Comparison of ENCODE assay signal across 8 cellular contexts in the genomic region with DNA sequence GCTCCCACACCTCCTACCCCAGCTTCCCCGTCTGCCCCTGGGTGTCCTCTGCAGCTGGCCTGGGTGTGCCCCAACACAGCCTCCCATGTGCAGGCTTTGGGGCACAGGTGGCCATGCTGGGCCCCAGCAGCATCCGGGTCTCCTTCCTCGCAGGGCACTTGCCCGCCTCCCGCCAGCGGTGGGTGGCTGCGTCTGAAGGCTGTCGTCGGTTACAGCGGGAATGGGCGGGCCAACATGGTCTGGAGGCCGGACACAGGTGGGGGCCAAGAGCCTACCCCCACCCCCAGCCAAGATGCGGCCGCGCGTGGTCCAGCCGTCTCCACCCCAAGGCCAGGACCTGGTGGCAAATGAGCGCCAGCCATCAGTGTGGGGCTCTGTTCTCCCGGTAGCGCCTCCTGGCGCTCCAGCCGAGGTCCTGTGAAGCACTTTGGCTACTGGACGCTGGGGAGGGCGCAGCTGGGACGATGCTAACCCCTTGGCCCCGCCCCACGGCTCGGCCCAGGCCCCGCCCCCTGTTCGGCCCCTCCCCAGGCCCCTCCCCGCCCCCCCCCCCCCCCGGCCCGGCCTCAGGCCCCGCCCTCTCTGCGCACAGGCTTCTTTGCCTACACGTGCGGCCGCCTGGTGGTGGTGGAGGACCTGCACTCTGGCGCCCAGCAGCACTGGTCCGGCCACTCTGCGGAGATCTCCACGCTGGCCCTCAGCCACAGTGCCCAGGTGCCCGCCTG. TPM values are rescaled to one million over a fixed set of nuclear protein-coding genes. Genes with fewer than 3 reads are reported as not detected.
DNase-seq lines count a peak whose midpoint lies in the region; ATAC-seq and TF ChIP-seq lines count a peak whose summit lies in the region.

No MANE protein-coding gene starts in this region.

- H3K27ac ChIP-seq in right lobe of liver: peak overlapping the region in 2 of 3 donors; percentile 16 to 49

- peak; percentile 79 to 90 (median 82) for ATAC-seq in right lobe of liver

- TF ChIP-seq POLR2A in right lobe of liver (IDR thresholded peaks at IDR 0.05): peak; percentile 12

- H3K4me3 Mint-ChIP-seq in activated CD4-positive, alpha-beta T cell treated with anti-CD3 and anti-CD28 coated beads, Interleukin-2, amount 10 ng/mL, durations not matched to agents 7 days and 5 days: no peak overlapping the region

- POLR2A ChIA-PET in activated CD4-positive, alpha-beta T cell treated with anti-CD3 and anti-CD28 coated beads, Interleukin-2, amount 10 ng/mL, durations not matched to agents 7 days and 5 days (lab: Charles Lee): no interaction called here

- intact Hi-C loops in right lobe of liver (cut with DNase I): no loop called here

- H3K27me3 Mint-ChIP-seq in activated CD4-positive, alpha-beta T cell treated with anti-CD3 and anti-CD28 coated beads, Interleukin-2, amount 10 ng/mL, durations not matched to agents 7 days and 5 days: no peaks in the 10 kb centered on the region

- H3K36me3 ChIP-seq in H7 (replicated peaks; ENCODE audit: control insufficient read depth, insufficient read depth, low read length) (no peaks in the 10 kb centered on the region), right lobe of liver (no peaks in the 10 kb centered on the region)

- H3K9me3 Mint-ChIP-seq in activated CD4-positive, alpha-beta T cell treated with anti-CD3 and anti-CD28 coated beads, Interleukin-2, amount 10 ng/mL, durations not matched to agents 7 days and 5 days: no peaks in the 10 kb centered on the region

- peaks cover 5% of the 10 kb centered on the region for H3K4me1 Mint-ChIP-seq in activated CD4-positive, alpha-beta T cell treated with anti-CD3 and anti-CD28 coated beads, Interleukin-2, amount 10 ng/mL, durations not matched to agents 7 days and 5 days

- H3K36me3 Mint-ChIP-seq in activated CD4-positive, alpha-beta T cell treated with anti-CD3 and anti-CD28 coated beads, Interleukin-2, amount 10 ng/mL, durations not matched to agents 7 days and 5 days (ENCODE audit: low read depth): no peaks in the 10 kb centered on the region

- WGBS in right lobe of liver (ENCODE audit: insufficient coverage, low coverage, low lambda C conversion rate, missing lambda C conversion rate): 6% methylated on average over 7 of the region's 43 CpGs

- CTCF ChIA-PET in activated CD4-positive, alpha-beta T cell treated with anti-CD3 and anti-CD28 coated beads, Interleukin-2, amount 10 ng/mL, durations not matched to agents 7 days and 5 days (lab: Charles Lee): interaction anchor here (0.9 to 1.2 kb wide), 2 partner anchors 13 to 69 kb away, joined by 3 to 5 read pairs; no protein-coding TSS in a partner anchor

- H3K27me3 ChIP-seq in H7 (ENCODE audit: control insufficient read depth, insufficient read depth, low read length) (no peaks in the 10 kb centered on the region), right lobe of liver (no peaks in the 10 kb centered on the region)

- no peaks in the 10 kb centered on the region for H3K9me3 ChIP-seq in right lobe of liver

- H3K4me3 ChIP-seq in H7 (ENCODE audit: insufficient read depth, low read depth, low read length) (peak overlapping the region; percentile 8; the same call in 1 of the 2 replicates), right lobe of liver (peak overlapping the region in 1 of 3 donors; percentile 26)

- peak; percentile 36 to 53 (median 47) for TF ChIP-seq CTCF in right lobe of liver (IDR thresholded peaks at IDR 0.05)

- H3K27ac Mint-ChIP-seq in activated CD4-positive, alpha-beta T cell treated with anti-CD3 and anti-CD28 coated beads, Interleukin-2, amount 10 ng/mL, durations not matched to agents 7 days and 5 days: peak overlapping the region; percentile 54

- DNase-seq in COLO668 (lab: John Stamatoyannopoulos, UW; ENCODE audit: unreplicated experiment): peak; percentile 79
- peak; percentile 100 for DNase-seq in H7
- peak; percentile 90 for DNase-seq in NCI-H460 (ENCODE audit: extremely low read depth, low read depth)
- DNase-seq in activated CD4-positive, alpha-beta T cell treated with anti-CD3 and anti-CD28 coated beads, Interleukin-2, amount 10 ng/mL, durations not matched to agents 7 days and 5 days: peak; percentile 77
- DNase-seq in dermis blood vessel endothelial cell: peak; percentile 92
- DNase-seq in right lobe of liver: peak; percentile 83 to 91 (median 91)
- DNase-seq in stimulated activated CD4-positive, alpha-beta T cell treated with anti-CD3 and anti-CD28 coated beads, Interleukin-4, amount 100 ng/mL, for 4 hours: peak; percentile 56 to 70
- DNase-seq in NCI-H1694 treated with DMSO at 0.1 percent for 48 hours (lab: John Stamatoyannopoulos, UW): no peak

- peaks cover 0 to 11% (median 0%) of the 10 kb centered on the region in 4 donors for H3K4me1 ChIP-seq in right lobe of liver

RNA-seq across cellular contexts. Expression of gene RHOT2, which starts 7.3 kb away (rescaled TPM):
- 164 and 174 TPM in 2 replicates for total RNA-seq in H7 (2014; rRNA removed; shearing (Covaris generic))
- 39.6 and 47.4 TPM in 2 replicates for total RNA-seq in NCI-H460 (2014; rRNA removed; shearing (Covaris generic))
- 841 and 1,254 TPM in 2 replicates for polyA plus RNA-seq in NCI-H460 (2014; cell fraction: nucleus; rRNA removed)
- total RNA-seq in activated CD4-positive, alpha-beta T cell treated with anti-CD3 and anti-CD28 coated beads, Interleukin-2, amount 10 ng/mL, durations not matched to agents 7 days and 5 days: 100 to 1,000 TPM; 128 to 150 TPM
- 32.9 and 49.0 TPM in 2 replicates for total RNA-seq in dermis blood vessel endothelial cell
- total RNA-seq in right lobe of liver: 10 to 100 TPM; 28.5 to 44.8 (median 40.3) TPM

RNA-seq across cellular contexts. Expression of gene WDR90, which starts 11.5 kb away (rescaled TPM):
- 35.3 and 38.3 TPM in 2 replicates for total RNA-seq in H7 (2014; rRNA removed; shearing (Covaris generic))
- 13.1 and 14.6 TPM in 2 replicates for total RNA-seq in NCI-H460 (2014; rRNA removed; shearing (Covaris generic))
- polyA plus RNA-seq in NCI-H460 (2014; cell fraction: nucleus; rRNA removed): 286 and 393 TPM in 2 replicates
- 10 to 100 TPM; 54.9 to 81.6 TPM for total RNA-seq in activated CD4-positive, alpha-beta T cell treated with anti-CD3 and anti-CD28 coated beads, Interleukin-2, amount 10 ng/mL, durations not matched to agents 7 days and 5 days
- total RNA-seq in dermis blood vessel endothelial cell (10.7 and 15.1 TPM in 2 replicates), right lobe of liver (10 to 100 TPM in 4 of 6 experiments, 1 to 10 TPM in 2; 7.2 to 18.1 (median 11.8) TPM)

RNA-seq across cellular contexts. Expression of gene RHBDL1, which starts 14.8 kb away (rescaled TPM):
- 3.1 and 5.9 TPM in 2 replicates for total RNA-seq in H7 (2014; rRNA removed; shearing (Covaris generic))
- total RNA-seq in NCI-H460 (2014; rRNA removed; shearing (Covaris generic)): 2.2 and 2.3 TPM in 2 replicates
- 16.8 and 18.1 TPM in 2 replicates for polyA plus RNA-seq in NCI-H460 (2014; cell fraction: nucleus; rRNA removed)
- total RNA-seq in activated CD4-positive, alpha-beta T cell treated with anti-CD3 and anti-CD28 coated beads, Interleukin-2, amount 10 ng/mL, durations not matched to agents 7 days and 5 days: 1 to 10 TPM; 1.5 to 1.7 TPM
- total RNA-seq in dermis blood vessel endothelial cell (0.05 and 0.51 TPM in 2 replicates), right lobe of liver (1 to 10 TPM in 1 of 6 experiments, under 1 TPM in 5; 0.37 to 1.1 (median 0.60) TPM)

RNA-seq across cellular contexts. Expression of gene MCRIP2, which starts 19.0 kb away (rescaled TPM):
- 71.5 and 83.1 TPM in 2 replicates for total RNA-seq in H7 (2014; rRNA removed; shearing (Covaris generic))
- total RNA-seq in NCI-H460 (2014; rRNA removed; shearing (Covaris generic)): 60.2 and 87.0 TPM in 2 replicates
- polyA plus RNA-seq in NCI-H460 (2014; cell fraction: nucleus; rRNA removed): 166 and 258 TPM in 2 replicates
- 10 to 100 TPM; 17.3 to 20.2 TPM for total RNA-seq in activated CD4-positive, alpha-beta T cell treated with anti-CD3 and anti-CD28 coated beads, Interleukin-2, amount 10 ng/mL, durations not matched to agents 7 days and 5 days
- total RNA-seq in dermis blood vessel endothelial cell: 11.2 and 12.6 TPM in 2 replicates
- 100 to 1,000 TPM in 2 of 6 experiments, 10 to 100 TPM in 4; 48.8 to 130 (median 76.7) TPM for total RNA-seq in right lobe of liver

RNA-seq across cellular contexts. Expression of gene STUB1, which starts 19.6 kb away (rescaled TPM):
- 85.3 and 115 TPM in 2 replicates for total RNA-seq in H7 (2014; rRNA removed; shearing (Covaris generic))
- total RNA-seq in NCI-H460 (2014; rRNA removed; shearing (Covaris generic)): 69.3 and 83.1 TPM in 2 replicates
- 317 and 385 TPM in 2 replicates for polyA plus RNA-seq in NCI-H460 (2014; cell fraction: nucleus; rRNA removed)
- 10 to 100 TPM; 68.7 to 69.7 TPM for total RNA-seq in activated CD4-positive, alpha-beta T cell treated with anti-CD3 and anti-CD28 coated beads, Interleukin-2, amount 10 ng/mL, durations not matched to agents 7 days and 5 days
- total RNA-seq in dermis blood vessel endothelial cell: 93.9 and 94.1 TPM in 2 replicates
- total RNA-seq in right lobe of liver: 10 to 100 TPM; 37.3 to 69.6 (median 54.3) TPM
